ENCODE assay signal across 13 cellular contexts in the genomic region with DNA sequence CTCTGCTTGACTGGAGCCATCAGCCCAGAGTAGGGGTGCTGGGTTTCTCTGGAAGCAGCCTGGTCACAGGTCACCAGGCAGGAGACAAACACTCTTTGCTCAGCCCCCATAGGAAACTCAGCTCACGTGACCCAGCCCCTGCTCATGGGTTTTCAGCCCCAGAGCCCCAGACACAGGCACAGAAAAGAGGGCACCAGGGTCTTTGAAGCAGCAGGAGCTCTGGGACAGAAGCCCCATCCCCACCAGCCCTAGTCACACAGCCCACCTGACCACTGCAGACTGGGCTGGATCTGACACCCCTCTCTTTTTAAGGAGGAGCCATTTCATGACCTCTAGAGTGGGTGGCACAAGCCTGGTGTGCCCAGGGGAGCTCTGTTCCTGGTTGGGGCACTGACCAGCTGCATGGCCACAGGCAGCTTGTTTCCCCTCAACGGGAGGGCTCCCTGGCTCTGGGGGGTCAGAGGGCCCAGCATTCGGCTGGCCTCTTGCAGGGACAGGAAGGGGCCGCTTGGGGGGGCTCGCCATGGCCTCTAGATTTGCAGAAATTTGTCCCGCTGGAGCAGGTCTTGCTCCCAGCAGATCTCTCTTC. TPM values are rescaled to one million over a fixed set of nuclear protein-coding genes. Genes with fewer than 3 reads are reported as not detected.
DNase-seq lines count a peak whose midpoint lies in the region; ATAC-seq, FAIRE-seq and TF ChIP-seq lines count a peak whose summit lies in the region.
"Had no signal": no experiment of that assay in that cellular context is flagged by ENCODE, and none has a peak within 500 bp of the region (broad histone marks: within the 10 kb centered on the region; RNA-seq: fewer than 3 reads in every experiment).

No MANE protein-coding gene starts in this region.

- H3K9me3 Mint-ChIP-seq in nephron progenitor cell = no peaks in the 10 kb centered on the region

- no peaks in the 10 kb centered on the region for H3K9me2 ChIP-seq in OCI-LY1 (ENCODE audit: low read depth, low read length)

- ATAC-seq in GM21447 (IDR thresholded peaks at IDR 0.05; ENCODE audit: unreplicated experiment) = peak; percentile 45
- no peak for ATAC-seq in GM18873 (IDR thresholded peaks at IDR 0.05; ENCODE audit: low FRiP score, unreplicated experiment)

- H2AFZ ChIP-seq in OCI-LY1 (ENCODE audit: low read length) = no peak overlapping the region

- H3K4me3 ChIP-seq in OCI-LY1 (ENCODE audit: low read depth, low read length, poor library complexity, severe bottlenecking) = peak overlapping the region; percentile 50
- H3K4me3 ChIP-seq: SK-N-MC had no signal

- H3K79me2 ChIP-seq in OCI-LY1 (ENCODE audit: insufficient read depth, low read length) = no peaks in the 10 kb centered on the region

- H4K20me1 ChIP-seq in OCI-LY1 (ENCODE audit: insufficient read depth, low read length) = no peaks in the 10 kb centered on the region

- H3K27me3 ChIP-seq in OCI-LY1 (ENCODE audit: insufficient read depth, low read length) = no peaks in the 10 kb centered on the region

- no peaks in the 10 kb centered on the region for H3F3A ChIP-seq in OCI-LY1 (ENCODE audit: insufficient read depth, low read length)

- H3K4me1 Mint-ChIP-seq in nephron progenitor cell = peaks cover 26% of the 10 kb centered on the region

- H3K4me3 Mint-ChIP-seq in nephron progenitor cell = no peak overlapping the region

- DNase-seq in nephron progenitor cell = peak; percentile 70
- no peak for DNase-seq in ureter (ENCODE audit: low spot score)
- no peak for DNase-seq in NCI-H526 (lab: John Stamatoyannopoulos, UW)
- DNase-seq in D721Med (ENCODE audit: insufficient read length, low spot score) = no peak
- DNase-seq: cerebellar nuclear complex had no signal

- H3K27me3 Mint-ChIP-seq in nephron progenitor cell (ENCODE audit: low read depth, poor library complexity) = peaks cover 11% of the 10 kb centered on the region

- peak; percentile 36; the same call in 1 of the 2 replicates for TF ChIP-seq CTCF in GM12874 (IDR thresholded peaks at IDR 0.05; ENCODE audit: insufficient read depth, low read depth, low read length)
- TF ChIP-seq CTCF in OCI-LY1 (IDR thresholded peaks at IDR 0.05; ENCODE audit: low read length) = no peak
- no peak for TF ChIP-seq CTCF in nephron progenitor cell (IDR thresholded peaks at IDR 0.05)
- TF ChIP-seq CTCF in D721Med (IDR thresholded peaks at IDR 0.05; ENCODE audit: insufficient read depth, missing control alignments) = no peak

- peak overlapping the region; percentile 86 for H3K4me2 ChIP-seq in OCI-LY1 (ENCODE audit: low read length)

- peak overlapping the region; percentile 86 for H3K9ac ChIP-seq in OCI-LY1 (ENCODE audit: low read length)

- no peaks in the 10 kb centered on the region for H3K9me3 ChIP-seq in OCI-LY1 (ENCODE audit: low read length)

- no peaks in the 10 kb centered on the region for H3K36me3 Mint-ChIP-seq in nephron progenitor cell (ENCODE audit: low read depth)

- no peak overlapping the region for H3K27ac Mint-ChIP-seq in nephron progenitor cell

- 0 out of 2 replicates have a peak, but pooled peaks cover 1% of the 10 kb centered on the region for H3K36me3 ChIP-seq in OCI-LY1 (ENCODE audit: insufficient read depth, low read length)

- peaks cover 71% of the 10 kb centered on the region for H3K4me1 ChIP-seq in OCI-LY1 (ENCODE audit: insufficient read depth, low read length, severe bottlenecking)

- peak overlapping the region; percentile 99 for H3K27ac ChIP-seq in OCI-LY1 (ENCODE audit: low read depth, low read length, poor library complexity, severe bottlenecking)
- H3K27ac ChIP-seq: SK-N-MC had no signal

- FAIRE-seq in D721Med (lab: Jason Lieb, UNC) = no peak

RNA-seq across cellular contexts. Expression of a gene that starts 13.8 kb away (rescaled TPM):
- 12.5 TPM for total RNA-seq in ureter
- total RNA-seq: temporal lobe had no signal

RNA-seq across cellular contexts. Expression of a gene that starts 26.8 kb away (rescaled TPM):
- 2.2 TPM for total RNA-seq in ureter

RNA-seq across cellular contexts. Expression of a gene that starts 27.3 kb away (rescaled TPM):
- total RNA-seq in ureter = not detected
- total RNA-seq: esophagus mucosa, pulmonary artery endothelial cell, temporal lobe had no signal

RNA-seq across cellular contexts. Expression of a gene that starts 34.9 kb away (rescaled TPM):
- not detected for total RNA-seq in ureter
- total RNA-seq: esophagus mucosa, pulmonary artery endothelial cell, temporal lobe had no signal

RNA-seq across cellular contexts. Expression of a gene that starts 49.6 kb away (rescaled TPM):
- total RNA-seq in ureter = not detected
- total RNA-seq: esophagus mucosa, pulmonary artery endothelial cell, temporal lobe had no signal
